ENCODE assay signal across 11 cellular contexts in the genomic region with DNA sequence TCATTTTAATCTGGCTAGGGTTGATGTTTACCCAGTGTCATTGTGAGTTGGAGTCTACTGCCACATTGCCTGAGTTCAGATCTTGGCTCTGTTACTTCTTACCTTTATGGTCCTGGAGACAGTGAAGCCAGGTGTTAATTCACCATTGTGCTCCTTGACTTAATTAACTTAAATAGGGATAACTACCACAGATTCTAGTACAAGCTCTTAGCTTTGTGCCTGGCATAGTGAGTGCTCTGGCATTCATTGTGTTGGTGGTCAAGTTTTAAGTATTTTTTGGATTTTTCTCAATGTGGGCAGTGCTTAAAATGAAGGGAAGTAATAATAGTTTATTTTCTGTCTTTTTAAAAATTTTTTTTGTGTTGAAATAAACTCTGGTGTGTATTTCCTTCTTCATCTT. TPM values are rescaled to one million over a fixed set of nuclear protein-coding genes. Genes with fewer than 3 reads are reported as not detected.
DNase-seq lines count a peak whose midpoint lies in the region; ATAC-seq and TF ChIP-seq lines count a peak whose summit lies in the region.
"Had no signal": no experiment of that assay in that cellular context is flagged by ENCODE, and none has a peak within 500 bp of the region (broad histone marks: within the 10 kb centered on the region; RNA-seq: fewer than 3 reads in every experiment).

No MANE protein-coding gene starts in this region.

- no peaks in the 10 kb centered on the region for H3K27me3 Mint-ChIP-seq in Calu3 (ENCODE audit: unreplicated experiment)
- H3K27me3 Mint-ChIP-seq in neural crest cell (ENCODE audit: low read depth), result peaks cover 3% of the 10 kb centered on the region

- CTCF ChIA-PET in Calu3 (lab: Charles Lee), result no interaction called here

- no peak for ATAC-seq in HG03442 (IDR thresholded peaks at IDR 0.05; ENCODE audit: unreplicated experiment)

- H3K9me3 Mint-ChIP-seq in Calu3 (ENCODE audit: low read depth, unreplicated experiment), result no peaks in the 10 kb centered on the region
- H3K9me3 Mint-ChIP-seq in neural crest cell, result no peaks in the 10 kb centered on the region

- peaks cover 0 to 13% (median 0%) of the 10 kb centered on the region in 3 donors for H3K36me3 ChIP-seq in Peyer's patch

- H3K9me3 ChIP-seq in Peyer's patch, result no peaks in the 10 kb centered on the region

- H3K4me3 Mint-ChIP-seq in Calu3 (ENCODE audit: low read depth, unreplicated experiment), result peak overlapping the region; percentile 80
- peak overlapping the region; percentile 81 for H3K4me3 Mint-ChIP-seq in neural crest cell

- TF ChIP-seq POLR2A in NB4 (IDR thresholded peaks at IDR 0.05; ENCODE audit: extremely low read depth, insufficient read length) (no peak), Peyer's patch (IDR thresholded peaks at IDR 0.05) (no peak)

- TF ChIP-seq CTCF in Calu3 (IDR thresholded peaks at IDR 0.05; ENCODE audit: unreplicated experiment) (no peak), NB4 (IDR thresholded peaks at IDR 0.05; ENCODE audit: low read depth, low read length) (no peak), coronary artery (IDR thresholded peaks at IDR 0.05) (no peak), neural crest cell (conservative IDR thresholded peaks at IDR 0.05) (no peak), Peyer's patch (IDR thresholded peaks at IDR 0.05) (no peak)

- peaks cover 10 to 73% (median 52%) of the 10 kb centered on the region in 4 donors for H3K4me1 ChIP-seq in Peyer's patch

- BruUV-seq in Calu3 (replicated peaks; lab: Mats Ljungman, UMichigan), result no TSS peak

- peaks cover 93% of the 10 kb centered on the region for H3K36me3 Mint-ChIP-seq in Calu3 (ENCODE audit: insufficient read depth, unreplicated experiment)
- peaks cover 19% of the 10 kb centered on the region for H3K36me3 Mint-ChIP-seq in neural crest cell (ENCODE audit: low read depth)

- H3K27me3 ChIP-seq in Peyer's patch, result no peaks in the 10 kb centered on the region

- peaks cover 65% of the 10 kb centered on the region for H3K4me1 Mint-ChIP-seq in Calu3 (ENCODE audit: low read depth, unreplicated experiment)
- peaks cover 62% of the 10 kb centered on the region for H3K4me1 Mint-ChIP-seq in neural crest cell

- intact Hi-C loops in Calu3 (cut with micrococcal nuclease; ENCODE audit: unreplicated experiment), result loop anchor here (5.0 to 10.0 kb wide), 2 partner anchors 36 to 131 kb away; partner anchors contain the start of gene USP7

- H3K4me3 ChIP-seq in NB4 (ENCODE audit: low read depth, low read length) (peak overlapping the region; percentile 14), coronary artery (peak overlapping the region; percentile 2), Peyer's patch (no peak overlapping the region)

- H3K27ac ChIP-seq in coronary artery, result no peak overlapping the region
- no peak overlapping the region for H3K27ac ChIP-seq in Peyer's patch

- H3K27ac Mint-ChIP-seq in Calu3 (ENCODE audit: unreplicated experiment), result peak overlapping the region; percentile 93
- H3K27ac Mint-ChIP-seq in neural crest cell (ENCODE audit: unreplicated experiment), result no peak overlapping the region

- DNase-seq in Calu3 (no peak), NB4 (ENCODE audit: low read depth) (no peak), coronary artery (ENCODE audit: low spot score) (no peak), neural crest cell (ENCODE audit: low read depth, low spot score) (no peak), superior temporal gyrus (ENCODE audit: extremely low spot score) (no peak), Peyer's patch (no peak), inferior parietal cortex (ENCODE audit: extremely low spot score) (no peak)
- DNase-seq: NCI-H1694 treated with DMSO at 0.1 percent for 48 hours, posterior cingulate gyrus, RPMI8226 had no signal

RNA-seq across cellular contexts. Expression of gene HAPSTR1, which starts 4.6 kb away (rescaled TPM):
- total RNA-seq in Calu3 (2022), result 57.1 and 59.6 TPM in 2 replicates
- total RNA-seq in neural crest cell, result 80.1 and 81.1 TPM in 2 replicates
- 10 to 100 TPM; 38.0 to 56.2 (median 53.5) TPM for total RNA-seq in Peyer's patch

Comparison
In these comparisons a context has a peak if more than half of its experiments do, and no peak if none do; other contexts are left out.
1. H3K4me3 ChIP-seq: peak in NB4 (single experiment) and coronary artery (single experiment); none in Peyer's patch (0 of 4).